26 cellular contexts compared by ENCODE assay signal in genomic region chr7:106082087-106082854, GRCh38.
"Had no signal": no experiment of that assay in that cellular context is flagged by ENCODE, and none has a peak within 500 bp of the region (broad histone marks: within the 10 kb centered on the region; RNA-seq: fewer than 3 reads in every experiment).

No MANE protein-coding gene starts in this region.

- H3K27me3 ChIP-seq: heart left ventricle, testis had no signal

- H3K27me3 Mint-ChIP-seq: activated naive CD4-positive, alpha-beta T cell treated with anti-CD3 and anti-CD28 coated beads, Interleukin-2, amount 50 U/mL, for 24 hours; brain; T-cell; type B pancreatic cell had no signal

- DNase-seq: activated CD4-positive, alpha-beta T cell treated with anti-CD3 and anti-CD28 coated beads for 1 hour; activated CD4-positive, alpha-beta T cell treated with anti-CD3 and anti-CD28 coated beads, Interleukin-2, amount 50 U/mL, for 1 hour; activated CD8-positive, alpha-beta T cell treated with anti-CD3 and anti-CD28 coated beads, Interleukin-2, amount 10 ng/mL, durations not matched to agents 7 days and 5 days; activated gamma-delta T cell; anterior cingulate cortex; caudate nucleus; dermis blood vessel endothelial cell; effector CD8-positive, alpha-beta T cell; heart left ventricle; left colon; nucleus accumbens; stimulated activated CD4-positive, alpha-beta T cell treated with anti-CD3 and anti-CD28 coated beads, Interleukin-2, amount 100 ng/mL, for 48 hours; stimulated activated CD8-positive, alpha-beta memory T cell treated with anti-CD3 and anti-CD28 coated beads, Interleukin-4, amount 100 ng/mL, for 48 hours; stimulated activated naive CD4-positive, alpha-beta T cell; T-cell; testis had no signal

- H3K36me3 Mint-ChIP-seq: activated naive CD4-positive, alpha-beta T cell treated with anti-CD3 and anti-CD28 coated beads, Interleukin-2, amount 50 U/mL, for 24 hours; T-cell; type B pancreatic cell had no signal

- ATAC-seq: activated CD8-positive, alpha-beta T cell treated with anti-CD3 and anti-CD28 coated beads, Interleukin-2, amount 10 ng/mL, durations not matched to agents 7 days and 5 days; heart left ventricle; left colon; sciatic nerve; SK-N-SH treated with all-trans-retinoic acid at 6 μM for 48 hours; T-cell had no signal

- H3K9me3 ChIP-seq: heart left ventricle, testis had no signal

- H3K4me1 ChIP-seq: testis had no signal

- H3K4me1 Mint-ChIP-seq: nephron had no signal

- H3K27ac ChIP-seq: heart left ventricle, testis, VCaP had no signal

- H3K4me3 ChIP-seq: heart left ventricle, smooth muscle cell, testis had no signal

- H3K9me3 Mint-ChIP-seq: activated naive CD4-positive, alpha-beta T cell treated with anti-CD3 and anti-CD28 coated beads, Interleukin-2, amount 50 U/mL, for 24 hours; activated T-helper 1 cell treated with anti-CD3 and anti-CD28 coated beads, Interleukin-12 subunit alpha, Interleukin-12 subunit beta, Interleukin-2, Interleukin-4 antibody, amounts not matched to agents 30 ng/mL and 10 ng/mL and 1 ng/mL, durations not matched to agents 14 hours and 24 hours and 36 hours; T-cell; T-helper 2 cell treated with Interferon-gamma antibody and Interleukin-4, amounts not matched to agents 5 μg/mL and 100 μg/mL, for 36 hours; type B pancreatic cell had no signal

- H3K27ac Mint-ChIP-seq: activated CD8-positive, alpha-beta T cell treated with anti-CD3 and anti-CD28 coated beads, Interleukin-2, amount 10 ng/mL, durations not matched to agents 7 days and 5 days; activated naive CD4-positive, alpha-beta T cell treated with anti-CD3 and anti-CD28 coated beads, Interleukin-2, amount 50 U/mL, for 24 hours; activated T-helper 1 cell treated with anti-CD3 and anti-CD28 coated beads, Interleukin-12 subunit alpha, Interleukin-12 subunit beta, Interleukin-2, Interleukin-4 antibody, amounts not matched to agents 30 ng/mL and 10 ng/mL and 1 ng/mL, durations not matched to agents 14 hours and 24 hours and 36 hours; nephron; T-cell; T-helper 2 cell treated with Interferon-gamma antibody and Interleukin-4, amounts not matched to agents 5 μg/mL and 100 μg/mL, for 36 hours; type B pancreatic cell had no signal

- H3K4me2 ChIP-seq: smooth muscle cell had no signal

- H3K4me3 Mint-ChIP-seq: activated CD8-positive, alpha-beta T cell treated with anti-CD3 and anti-CD28 coated beads, Interleukin-2, amount 10 ng/mL, durations not matched to agents 7 days and 5 days; activated naive CD4-positive, alpha-beta T cell treated with anti-CD3 and anti-CD28 coated beads, Interleukin-2, amount 50 U/mL, for 24 hours; activated T-helper 1 cell treated with anti-CD3 and anti-CD28 coated beads, Interleukin-12 subunit alpha, Interleukin-12 subunit beta, Interleukin-2, Interleukin-4 antibody, amounts not matched to agents 30 ng/mL and 10 ng/mL and 1 ng/mL, durations not matched to agents 14 hours and 24 hours and 36 hours; brain; nephron; T-cell; T-helper 2 cell treated with Interferon-gamma antibody and Interleukin-4, amounts not matched to agents 5 μg/mL and 100 μg/mL, for 36 hours; type B pancreatic cell had no signal

- H3K36me3 ChIP-seq: heart left ventricle had no signal
